Comparison of ENCODE assay signal across 9 cellular contexts in genomic region chr17:38872671-38873385, GRCh38. TPM values are rescaled to one million over a fixed set of nuclear protein-coding genes. Genes with fewer than 3 reads are reported as not detected.
DNase-seq lines count a peak whose midpoint lies in the region; ATAC-seq, FAIRE-seq and TF ChIP-seq lines count a peak whose summit lies in the region.
"Had no signal": no experiment of that assay in that cellular context is flagged by ENCODE, and none has a peak within 500 bp of the region (broad histone marks: within the 10 kb centered on the region; RNA-seq: fewer than 3 reads in every experiment).

No MANE protein-coding gene starts in this region.

- H3K79me2 ChIP-seq in SU-DHL-6 (ENCODE audit: insufficient read depth, low read length) (peaks cover 72% of the 10 kb centered on the region), fibroblast of lung (ENCODE audit: control insufficient read depth, insufficient read depth, low read length) (peaks cover 76% of the 10 kb centered on the region)

- no peaks in the 10 kb centered on the region for H3K9me2 ChIP-seq in SU-DHL-6 (replicated peaks; ENCODE audit: insufficient read depth, low read length)

- H3K4me3 ChIP-seq in SU-DHL-6 (ENCODE audit: insufficient read depth, low read length, poor library complexity, severe bottlenecking) (no peak overlapping the region), fibroblast of lung (replicated peaks in 1 of 4; ENCODE audit: control extremely low read depth in 1 of 4, insufficient read depth in 1 of 4, low read depth in 3 of 4, low read length in 4 of 4) (peak overlapping the region in 3 of 4 experiments; percentile 79 to 94 (median 86)), skin epidermis (no peak overlapping the region)

- no peak for FAIRE-seq in urothelium cell line (lab: Jason Lieb, UNC)
- FAIRE-seq: A204.1 had no signal

- H3F3A ChIP-seq in SU-DHL-6 (ENCODE audit: insufficient read depth) = peaks cover 17% of the 10 kb centered on the region

- H2AFZ ChIP-seq in SU-DHL-6 (ENCODE audit: low read depth, low read length, severe bottlenecking) (no peak overlapping the region), fibroblast of lung (ENCODE audit: low read length) (no peak overlapping the region)

- no peaks in the 10 kb centered on the region for H3K9me3 ChIP-seq in SU-DHL-6 (ENCODE audit: insufficient read depth, low read length)
- H3K9me3 ChIP-seq in fibroblast of lung (ENCODE audit: control insufficient read depth, insufficient read depth, low read depth, low read length) = no peaks in the 10 kb centered on the region

- DNase-seq in NCI-H146 (lab: John Stamatoyannopoulos, UW) (peak; percentile 10), NCI-H146 treated with DMSO at 0.1 percent for 48 hours (lab: John Stamatoyannopoulos, UW; ENCODE audit: unreplicated experiment) (no peak), fibroblast of lung (ENCODE audit: low read depth in 2 of 2) (no peak), hepatic stellate cell (ENCODE audit: low spot score) (no peak), urothelium cell line (ENCODE audit: low spot score) (no peak)

- H4K20me1 ChIP-seq in SU-DHL-6 (ENCODE audit: low read depth, low read length) = no peaks in the 10 kb centered on the region
- H4K20me1 ChIP-seq in fibroblast of lung (ENCODE audit: control insufficient read depth, extremely low read depth, insufficient read depth, low read length) = peaks cover 6% of the 10 kb centered on the region

- H3K36me3 ChIP-seq in SU-DHL-6 (ENCODE audit: low read length) (no peaks in the 10 kb centered on the region), fibroblast of lung (ENCODE audit: control insufficient read depth, insufficient read depth, low read length) (peaks cover 12% of the 10 kb centered on the region)

- H3K27ac ChIP-seq in SU-DHL-6 (ENCODE audit: low read depth, low read length) (peak overlapping the region; percentile 86; the same call in 1 of the 2 replicates), fibroblast of lung (ENCODE audit: insufficient read depth, low read length) (peak overlapping the region; percentile 23), skin epidermis (peak overlapping the region in 13 of 21 experiments; percentile 21 to 99 (median 92))

- H3K27me3 ChIP-seq in SU-DHL-6 (ENCODE audit: low read length) = no peaks in the 10 kb centered on the region
- no peaks in the 10 kb centered on the region for H3K27me3 ChIP-seq in fibroblast of lung (ENCODE audit: control insufficient read depth, insufficient read depth, low read length)

- no peak for ATAC-seq in GM18909 (IDR thresholded peaks at IDR 0.05; ENCODE audit: poor library complexity, unreplicated experiment)

- no peak for TF ChIP-seq CTCF in SU-DHL-6 (IDR thresholded peaks at IDR 0.05; ENCODE audit: insufficient read depth, low read length, poor library complexity, severe bottlenecking)
- TF ChIP-seq CTCF in fibroblast of lung (conservative IDR thresholded peaks at IDR 0.05 in 1 of 2, IDR thresholded peaks at IDR 0.05 in 1 of 2; ENCODE audit: low read depth in 1 of 2, low read length in 2 of 2) = no peak

- peak overlapping the region; percentile 95; the same call in 1 of the 2 replicates for H3K9ac ChIP-seq in SU-DHL-6 (ENCODE audit: low read length)
- H3K9ac ChIP-seq in fibroblast of lung (ENCODE audit: insufficient read depth, low read length) = no peak overlapping the region

- H3K4me2 ChIP-seq in SU-DHL-6 (ENCODE audit: low read depth, low read length, poor library complexity, severe bottlenecking) (no peak overlapping the region), fibroblast of lung (ENCODE audit: extremely low read depth, insufficient read depth, low read length) (peak overlapping the region; percentile 99)

- peaks cover 34% of the 10 kb centered on the region for H3K4me1 ChIP-seq in fibroblast of lung (ENCODE audit: control insufficient read depth, extremely low read depth, insufficient read depth, low read length)

RNA-seq across cellular contexts. Expression of gene LASP1, which starts 3.0 kb away (rescaled TPM):
- 58.8 and 79.8 TPM in 2 replicates for total RNA-seq in fibroblast of lung
- 159 and 208 TPM in 2 replicates for polyA plus RNA-seq in fibroblast of lung
- polyA plus RNA-seq in fibroblast of lung (2012) = 269 and 385 TPM in 2 replicates
- 446 and 572 TPM in 2 replicates for polyA minus RNA-seq in fibroblast of lung (ENCODE audit: low replicate concordance)

RNA-seq across cellular contexts. Expression of gene RPL23, which starts 19.3 kb away (rescaled TPM):
- total RNA-seq in fibroblast of lung = 1,552 and 2,520 TPM in 2 replicates
- polyA plus RNA-seq in fibroblast of lung = 2,492 and 2,693 TPM in 2 replicates
- 1,846 and 2,298 TPM in 2 replicates for polyA plus RNA-seq in fibroblast of lung (2012)
- polyA minus RNA-seq in fibroblast of lung (ENCODE audit: low replicate concordance) = 52.1 and 69.4 TPM in 2 replicates

RNA-seq across cellular contexts. Expression of gene CWC25, which starts 47.7 kb away (rescaled TPM):
- 9.8 and 10.9 TPM in 2 replicates for total RNA-seq in fibroblast of lung
- 14.4 and 15.6 TPM in 2 replicates for polyA plus RNA-seq in fibroblast of lung
- 12.4 and 14.6 TPM in 2 replicates for polyA plus RNA-seq in fibroblast of lung (2012)
- polyA minus RNA-seq in fibroblast of lung (ENCODE audit: low replicate concordance) = 3.6 and 5.9 TPM in 2 replicates

Comparison
In these comparisons a context has a peak if more than half of its experiments do, and no peak if none do; other contexts are left out.
1. H3K27ac ChIP-seq: peak in every context shown above with its lines; median percentile 92 in skin epidermis; 86 in SU-DHL-6; 23 in fibroblast of lung.
2. H3K4me3 ChIP-seq: peak in fibroblast of lung (3 of 4); none in SU-DHL-6 (single experiment) and skin epidermis (0 of 7).